In genomic region chr1:92080128-92080985, GRCh38 we compare ENCODE assay signal across 1 cellular context.
TF ChIP-seq lines count a peak whose summit lies in the region.

BTBD8 (plus strand) TSS chr1:92080345; CDS start chr1:92080572, 227 bp downstream.

TF ChIP-seq in HepG2, 621 proteins besides CTCF, POLR2A, EP300 and RAD21 (continued from another document and continues in another):
- TF ChIP-seq ZBTB40 (IDR thresholded peaks at IDR 0.05) (no peak), ZBTB40 (CRISPR knock-in tag; IDR thresholded peaks at IDR 0.05) (peak; percentile 39; the same call in 1 of the 2 replicates), GABPA (IDR thresholded peaks at IDR 0.05; ENCODE audit: low read depth, low read length) (no peak), GABPA (CRISPR knock-in tag; IDR thresholded peaks at IDR 0.05; ENCODE audit: low read depth) (peak; percentile 78), ZNF280B (CRISPR knock-in tag; IDR thresholded peaks at IDR 0.05; ENCODE audit: borderline replicate concordance) (peak; percentile 92; the same call in 1 of the 2 replicates), ZNF746 (CRISPR knock-in tag; IDR thresholded peaks at IDR 0.05) (peak; percentile 43; the same call in 1 of the 2 replicates), GMEB1 (CRISPR knock-in tag; IDR thresholded peaks at IDR 0.05; ENCODE audit: borderline replicate concordance) (peak; percentile 52; the same call in 1 of the 2 replicates), POGZ (CRISPR knock-in tag; IDR thresholded peaks at IDR 0.05) (peak; percentile 67), FOXK1 (CRISPR knock-in tag; IDR thresholded peaks at IDR 0.05; ENCODE audit: borderline replicate concordance, low read depth) (peak; percentile 66; the same call in 1 of the 2 replicates), ZNF687 (CRISPR knock-in tag; IDR thresholded peaks at IDR 0.05) (peak; percentile 92), NR2F6 (IDR thresholded peaks at IDR 0.05) (no peak), NR2F6 (CRISPR knock-in tag; IDR thresholded peaks at IDR 0.05) (no peak), HBP1 (CRISPR knock-in tag; IDR thresholded peaks at IDR 0.05; ENCODE audit: low read depth) (peak; percentile 75; the same call in 1 of the 2 replicates), ZNF12 (CRISPR knock-in tag; IDR thresholded peaks at IDR 0.05) (peak; percentile 49; the same call in 1 of the 2 replicates), ZBTB33 (CRISPR knock-in tag; IDR thresholded peaks at IDR 0.05) (no peak), SOX6 (IDR thresholded peaks at IDR 0.05) (no peak), SOX6 (CRISPR knock-in tag; IDR thresholded peaks at IDR 0.05) (peak; percentile 21; the same call in 1 of the 2 replicates), BCL3 (CRISPR knock-in tag; IDR thresholded peaks at IDR 0.05) (peak; percentile 80; the same call in 1 of the 2 replicates), KDM5B (CRISPR knock-in tag; IDR thresholded peaks at IDR 0.05; ENCODE audit: borderline replicate concordance) (peak; percentile 27; the same call in 1 of the 2 replicates), FOXA1 (IDR thresholded peaks at IDR 0.05) (no peak), FOXA1 (CRISPR knock-in tag; IDR thresholded peaks at IDR 0.05) (peak; percentile 87), ZBTB3 (CRISPR knock-in tag; IDR thresholded peaks at IDR 0.05; ENCODE audit: borderline replicate concordance, low read depth) (0 out of 2 replicates have a peak, but pooled peaks have one; percentile 34), ZMAT5 (CRISPR knock-in tag; IDR thresholded peaks at IDR 0.05; ENCODE audit: borderline replicate concordance, low read depth) (no peak), RBFOX2 (IDR thresholded peaks at IDR 0.05; ENCODE audit: low read depth, low read length) (peak; percentile 50; the same call in 1 of the 2 replicates), ZNF580 (CRISPR knock-in tag; IDR thresholded peaks at IDR 0.05; ENCODE audit: borderline replicate concordance, low read depth) (0 out of 2 replicates have a peak, but pooled peaks have one; percentile 37)
